In genomic region chr15:83561661-83562060, GRCh38 we compare ENCODE assay signal across 21 cellular contexts.
DNase-seq lines count a peak whose midpoint lies in the region; ATAC-seq and TF ChIP-seq lines count a peak whose summit lies in the region.
"Had no signal": no experiment of that assay in that cellular context is flagged by ENCODE, and none has a peak within 500 bp of the region (broad histone marks: within the 10 kb centered on the region; RNA-seq: fewer than 3 reads in every experiment).

No MANE protein-coding gene starts in this region.

- H3K27ac ChIP-seq in substantia nigra (ENCODE audit: low read depth, low read length, poor library complexity, severe bottlenecking) = peak overlapping the region; percentile 26
- H3K27ac ChIP-seq: 22Rv1, C4-2B had no signal

- no peak for ATAC-seq in HG02571 (IDR thresholded peaks at IDR 0.05; ENCODE audit: unreplicated experiment)
- ATAC-seq: GM12878, SK-N-SH treated with all-trans-retinoic acid at 6 μM for 48 hours, T-cell had no signal

- no peak for TF ChIP-seq CTCF in epithelial cell of esophagus (IDR thresholded peaks at IDR 0.05; ENCODE audit: insufficient read depth, low read depth, low read length, missing control alignments)

- DNase-seq in DMS 273 (lab: John Stamatoyannopoulos, UW; ENCODE audit: unreplicated experiment) = peak; percentile 5
- DNase-seq in DMS 273 treated with DMSO at 0.1 percent for 48 hours (lab: John Stamatoyannopoulos, UW) = no peak
- DNase-seq in RPMI7951 (ENCODE audit: low read depth) = peak; percentile 9
- DNase-seq in epithelial cell of esophagus (ENCODE audit: low read depth) = peak; percentile 45
- peak in 1 of 49 donors; percentile 33 for DNase-seq in substantia nigra (lab: John Stamatoyannopoulos, UW)
- DNase-seq in stimulated activated CD4-positive, alpha-beta T cell treated with anti-CD3 and anti-CD28 coated beads, Interleukin-12 subunit alpha, Interleukin-12 subunit beta, amount 100 ng/mL, for 4 hours = no peak
- no peak for DNase-seq in activated naive CD4-positive, alpha-beta T cell (lab: John Stamatoyannopoulos, UW)
- DNase-seq: AML-193; H9; NCI-H1436; NCI-H1930; NCI-H446; NCI-H748 treated with DMSO at 0.1 percent for 48 hours; NK-92 treated with Interleukin-12 subunit alpha and Interleukin-12 subunit beta, amount 100 ng/mL, for 24 hours; SHP77 treated with DMSO at 0.1 percent for 48 hours; T-cell had no signal

- H3K4me3 ChIP-seq in epithelial cell of esophagus (ENCODE audit: low read length) = no peak overlapping the region
- H3K4me3 ChIP-seq: GM12878 had no signal

Comparison
In these comparisons a context has a peak if more than half of its experiments do, and no peak if none do; other contexts are left out.
1. DNase-seq: peak in DMS 273 (single experiment), RPMI7951 (single experiment) and epithelial cell of esophagus (single experiment); none in DMS 273 treated with DMSO at 0.1 percent for 48 hours (single experiment), stimulated activated CD4-positive, alpha-beta T cell treated with anti-CD3 and anti-CD28 coated beads, Interleukin-12 subunit alpha, Interleukin-12 subunit beta, amount 100 ng/mL, for 4 hours (single experiment) and activated naive CD4-positive, alpha-beta T cell (0 of 4).